Comparison of ENCODE assay signal across 19 cellular contexts in genomic region chr22:33400891-33401290, GRCh38.
"Had no signal": no experiment of that assay in that cellular context is flagged by ENCODE, and none has a peak within 500 bp of the region (broad histone marks: within the 10 kb centered on the region; RNA-seq: fewer than 3 reads in every experiment).

No MANE protein-coding gene starts in this region.

- H3K4me1 ChIP-seq: esophagus squamous epithelium, vagina had no signal

- H3K27ac ChIP-seq: esophagus squamous epithelium, gastrocnemius medialis, thoracic aorta, vagina had no signal

- DNase-seq: activated CD4-positive, alpha-beta memory T cell treated with anti-CD3 and anti-CD28 coated beads, Interleukin-2, amount 10 ng/mL, durations not matched to agents 7 days and 5 days; activated CD4-positive, alpha-beta T cell treated with anti-CD3 and anti-CD28 coated beads, Interleukin-2, amount 10 ng/mL, durations not matched to agents 24 days and 14 days; activated effector memory CD4-positive, alpha-beta T cell treated with anti-CD3 and anti-CD28 coated beads, Interleukin-2, amount 50 U/mL, for 16 hours; activated T-cell treated with anti-CD3 and anti-CD28 coated beads, Interleukin-2, amount 50 U/mL, for 72 hours; central memory CD4-positive, alpha-beta T cell; esophagus squamous epithelium; gastrocnemius medialis; kidney; retina; stimulated activated CD4-positive, alpha-beta T cell treated with anti-CD3 and anti-CD28 coated beads, Interleukin-4, amount 100 ng/mL, for 24 hours; stimulated activated naive CD4-positive, alpha-beta T cell treated with Interleukin-2 at 50 U/mL for 16 hours had no signal

- H3K4me3 Mint-ChIP-seq: activated CD4-positive, alpha-beta memory T cell treated with anti-CD3 and anti-CD28 coated beads, Interleukin-2, amount 10 ng/mL, durations not matched to agents 7 days and 5 days; activated CD4-positive, alpha-beta T cell treated with anti-CD3 and anti-CD28 coated beads, Interleukin-2, amount 10 ng/mL, durations not matched to agents 24 days and 14 days; activated naive CD4-positive, alpha-beta T cell treated with anti-CD3 and anti-CD28 coated beads, Interleukin-2, amount 50 U/mL, for 24 hours; activated T-cell treated with anti-CD3 and anti-CD28 coated beads, Interleukin-2, amount 50 U/mL, for 72 hours; brain; natural killer cell treated with Interleukin-12 subunit alpha and Interleukin-12 subunit beta and Interleukin-15 and Interleukin-18, amount 100 ng/mL, for 72 hours; type B pancreatic cell had no signal

- H3K9me3 Mint-ChIP-seq: activated naive CD4-positive, alpha-beta T cell treated with anti-CD3 and anti-CD28 coated beads, Interleukin-2, amount 50 U/mL, for 24 hours; natural killer cell treated with Interleukin-12 subunit alpha and Interleukin-12 subunit beta and Interleukin-15 and Interleukin-18, amount 100 ng/mL, for 72 hours; type B pancreatic cell had no signal

- ATAC-seq: activated CD4-positive, CD25-positive, alpha-beta regulatory T cell treated with anti-CD3 and anti-CD28 coated beads, Interleukin-2, amount 50 U/mL, for 24 hours; activated T-cell treated with anti-CD3 and anti-CD28 coated beads, Interleukin-2, amount 50 U/mL, for 72 hours; gastrocnemius medialis; left lobe of liver; natural killer cell treated with Interleukin-12 subunit alpha and Interleukin-12 subunit beta and Interleukin-15 and Interleukin-18, amount 100 ng/mL, for 72 hours had no signal

- H3K36me3 ChIP-seq: esophagus squamous epithelium, gastrocnemius medialis, thoracic aorta, vagina had no signal

- H3K27me3 ChIP-seq: esophagus squamous epithelium, gastrocnemius medialis, vagina had no signal

- H3K4me1 Mint-ChIP-seq: activated CD4-positive, alpha-beta memory T cell treated with anti-CD3 and anti-CD28 coated beads, Interleukin-2, amount 10 ng/mL, durations not matched to agents 7 days and 5 days; activated CD4-positive, alpha-beta T cell treated with anti-CD3 and anti-CD28 coated beads, Interleukin-2, amount 10 ng/mL, durations not matched to agents 24 days and 14 days; activated naive CD4-positive, alpha-beta T cell treated with anti-CD3 and anti-CD28 coated beads, Interleukin-2, amount 50 U/mL, for 24 hours had no signal

- H3K9me3 ChIP-seq: esophagus squamous epithelium, gastrocnemius medialis, thoracic aorta, vagina had no signal

- H3K27ac Mint-ChIP-seq: activated CD4-positive, alpha-beta memory T cell treated with anti-CD3 and anti-CD28 coated beads, Interleukin-2, amount 10 ng/mL, durations not matched to agents 7 days and 5 days; activated CD4-positive, alpha-beta T cell treated with anti-CD3 and anti-CD28 coated beads, Interleukin-2, amount 10 ng/mL, durations not matched to agents 24 days and 14 days; activated naive CD4-positive, alpha-beta T cell treated with anti-CD3 and anti-CD28 coated beads, Interleukin-2, amount 50 U/mL, for 24 hours; activated T-cell treated with anti-CD3 and anti-CD28 coated beads, Interleukin-2, amount 50 U/mL, for 72 hours; natural killer cell treated with Interleukin-12 subunit alpha and Interleukin-12 subunit beta and Interleukin-15 and Interleukin-18, amount 100 ng/mL, for 72 hours had no signal

- H3K27me3 Mint-ChIP-seq: activated CD4-positive, alpha-beta memory T cell treated with anti-CD3 and anti-CD28 coated beads, Interleukin-2, amount 10 ng/mL, durations not matched to agents 7 days and 5 days; activated CD4-positive, alpha-beta T cell treated with anti-CD3 and anti-CD28 coated beads, Interleukin-2, amount 10 ng/mL, durations not matched to agents 24 days and 14 days; activated naive CD4-positive, alpha-beta T cell treated with anti-CD3 and anti-CD28 coated beads, Interleukin-2, amount 50 U/mL, for 24 hours; natural killer cell treated with Interleukin-12 subunit alpha and Interleukin-12 subunit beta and Interleukin-15 and Interleukin-18, amount 100 ng/mL, for 72 hours; type B pancreatic cell had no signal

- H3K4me3 ChIP-seq: esophagus squamous epithelium, gastrocnemius medialis, thoracic aorta, vagina had no signal

- H3K36me3 Mint-ChIP-seq: activated naive CD4-positive, alpha-beta T cell treated with anti-CD3 and anti-CD28 coated beads, Interleukin-2, amount 50 U/mL, for 24 hours; natural killer cell treated with Interleukin-12 subunit alpha and Interleukin-12 subunit beta and Interleukin-15 and Interleukin-18, amount 100 ng/mL, for 72 hours had no signal
